8 cellular contexts compared by ENCODE assay signal in the genomic region with DNA sequence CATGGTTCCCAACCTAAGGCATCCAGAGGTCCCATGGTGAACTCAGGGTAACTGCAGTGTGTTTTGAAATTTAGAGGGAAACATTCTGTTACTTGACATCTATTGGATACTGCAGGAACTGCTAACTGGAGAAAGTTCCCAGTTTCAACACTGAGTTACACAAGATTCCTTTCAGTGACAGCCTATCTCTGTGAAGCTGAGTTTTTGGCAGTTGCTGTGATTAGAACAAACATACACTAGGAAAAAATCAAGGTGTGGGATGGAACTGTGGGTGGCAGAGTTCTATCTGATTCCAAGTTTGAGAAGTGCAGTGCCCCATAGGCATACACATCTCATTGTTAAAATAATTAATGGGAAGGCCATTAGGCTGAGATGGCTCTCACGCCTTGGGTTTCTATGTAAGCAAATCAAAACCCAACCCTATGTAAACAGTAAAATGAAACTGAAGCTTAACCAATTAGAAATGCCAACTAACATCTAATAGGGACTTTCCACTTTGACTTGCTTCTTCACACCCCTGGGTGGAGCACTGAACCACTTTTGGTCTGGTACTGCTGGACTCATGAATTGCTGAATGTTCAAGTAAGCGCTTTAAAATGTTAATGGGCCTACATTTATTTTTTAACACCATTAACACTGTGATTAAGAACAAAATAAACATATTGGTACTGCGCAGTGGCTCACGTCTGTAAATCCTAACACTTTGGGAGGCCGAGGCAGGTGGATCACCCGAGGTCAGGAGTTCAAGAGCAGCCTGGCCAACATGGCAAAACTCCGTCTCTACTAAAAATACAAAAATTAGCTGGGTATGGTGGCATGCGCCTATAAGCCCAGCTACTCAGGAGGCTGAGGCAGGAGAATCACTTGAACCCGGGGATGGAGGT. TPM values are rescaled to one million over a fixed set of nuclear protein-coding genes. Genes with fewer than 3 reads are reported as not detected.
A peak's percentile ranks its signal among the peaks of the same experiment; 100 is the strongest.
DNase-seq lines count a peak whose midpoint lies in the region; ATAC-seq and TF ChIP-seq lines count a peak whose summit lies in the region.

No MANE protein-coding gene starts in this region.

- ATAC-seq in GM18861 (IDR thresholded peaks at IDR 0.05; ENCODE audit: unreplicated experiment) (peak; percentile 96), HG03025 (IDR thresholded peaks at IDR 0.05; ENCODE audit: low FRiP score, unreplicated experiment) (peak; percentile 65), foreskin keratinocyte (peak; percentile 49)

- no peaks in the 10 kb centered on the region for H4K20me1 ChIP-seq in OCI-LY1 (ENCODE audit: insufficient read depth, low read length)

- H3F3A ChIP-seq in OCI-LY1 (ENCODE audit: insufficient read depth, low read length): no peaks in the 10 kb centered on the region

- DNase-seq in AG08395 (ENCODE audit: low spot score): peak; percentile 13
- DNase-seq in foreskin keratinocyte: no peak
- peak; percentile 30 for DNase-seq in superior temporal gyrus (ENCODE audit: extremely low spot score)
- no peak for DNase-seq in WERI-Rb-1
- DNase-seq in DMS114 treated with DMSO at 0.1 percent for 48 hours (lab: John Stamatoyannopoulos, UW; ENCODE audit: unreplicated experiment): no peak

- H2AFZ ChIP-seq in OCI-LY1 (ENCODE audit: low read length): no peak overlapping the region

- no peak overlapping the region for H3K27ac ChIP-seq in OCI-LY1 (ENCODE audit: low read depth, low read length, poor library complexity, severe bottlenecking)
- H3K27ac ChIP-seq in foreskin keratinocyte: peak overlapping the region; percentile 8
- no peak overlapping the region for H3K27ac ChIP-seq in WERI-Rb-1

- H3K9me2 ChIP-seq in OCI-LY1 (ENCODE audit: low read depth, low read length): no peaks in the 10 kb centered on the region

- H3K9me3 ChIP-seq in OCI-LY1 (ENCODE audit: low read length): no peaks in the 10 kb centered on the region
- H3K9me3 ChIP-seq in WERI-Rb-1 (ENCODE audit: severe bottlenecking): no peaks in the 10 kb centered on the region

- H3K4me2 ChIP-seq in OCI-LY1 (ENCODE audit: low read length): no peak overlapping the region

- H3K27me3 ChIP-seq in OCI-LY1 (ENCODE audit: insufficient read depth, low read length): no peaks in the 10 kb centered on the region
- no peaks in the 10 kb centered on the region for H3K27me3 ChIP-seq in foreskin keratinocyte
- no peaks in the 10 kb centered on the region for H3K27me3 ChIP-seq in WERI-Rb-1 (ENCODE audit: insufficient read depth, low read depth, severe bottlenecking)

- peaks cover 50% of the 10 kb centered on the region for H3K4me1 ChIP-seq in OCI-LY1 (ENCODE audit: insufficient read depth, low read length, severe bottlenecking)
- H3K4me1 ChIP-seq in foreskin keratinocyte: no peaks in the 10 kb centered on the region

- H3K9ac ChIP-seq in OCI-LY1 (ENCODE audit: low read length): no peak overlapping the region

- peaks cover 3% of the 10 kb centered on the region; the same call in 1 of the 2 replicates for H3K79me2 ChIP-seq in OCI-LY1 (ENCODE audit: insufficient read depth, low read length)

- H3K36me3 ChIP-seq in OCI-LY1 (ENCODE audit: insufficient read depth, low read length) (no peaks in the 10 kb centered on the region), WERI-Rb-1 (no peaks in the 10 kb centered on the region)

- H3K4me3 ChIP-seq in OCI-LY1 (ENCODE audit: low read depth, low read length, poor library complexity, severe bottlenecking): no peak overlapping the region
- H3K4me3 ChIP-seq in WERI-Rb-1 (ENCODE audit: low read depth, low read length): no peak overlapping the region

- peak; percentile 34; the same call in 1 of the 2 replicates for TF ChIP-seq CTCF in OCI-LY1 (IDR thresholded peaks at IDR 0.05; ENCODE audit: low read length)
- TF ChIP-seq CTCF in foreskin keratinocyte (conservative IDR thresholded peaks at IDR 0.05): peak; percentile 50
- TF ChIP-seq CTCF in WERI-Rb-1 (IDR thresholded peaks at IDR 0.05; ENCODE audit: low read depth, low read length): no peak

RNA-seq across cellular contexts. Expression of a gene that starts 55.2 kb away (rescaled TPM):
- total RNA-seq in foreskin keratinocyte: 16.7 and 17.7 TPM in 2 replicates
- polyA plus RNA-seq in foreskin keratinocyte: 20.7 and 22.9 TPM in 2 replicates

Comparison
In these comparisons a context has a peak if more than half of its experiments do, and no peak if none do; other contexts are left out.
1. DNase-seq: peak in AG08395 (single experiment) and superior temporal gyrus (single experiment); none in foreskin keratinocyte (0 of 2), WERI-Rb-1 (single experiment) and DMS114 treated with DMSO at 0.1 percent for 48 hours (single experiment).
2. Peak in every context shown above with its lines, with median percentiles within 50 percentile points of each other: ATAC-seq.